In the genomic region with DNA sequence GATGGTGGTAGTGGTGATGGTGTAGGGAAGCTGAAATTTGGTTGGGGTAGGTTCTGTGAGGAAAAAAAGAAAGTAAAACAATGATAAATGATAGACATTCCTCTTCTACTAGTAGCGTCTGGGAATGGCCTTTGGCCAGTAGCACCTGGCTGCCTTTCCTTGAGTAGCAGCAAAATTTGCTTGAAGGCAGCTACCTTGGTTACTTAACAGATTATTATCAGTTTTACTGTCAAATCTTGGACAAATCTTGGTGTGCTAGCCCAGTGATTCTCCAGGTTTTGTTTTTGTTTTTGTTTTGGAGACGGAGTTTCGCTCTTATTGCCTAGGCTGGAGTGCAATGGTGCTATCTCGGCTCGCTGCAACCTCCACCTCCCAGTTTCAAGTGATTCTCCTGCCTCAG, we compare ENCODE assay signal across 39 cellular contexts. TPM values are rescaled to one million over a fixed set of nuclear protein-coding genes. Genes with fewer than 3 reads are reported as not detected.
"Had no signal": no experiment of that assay in that cellular context is flagged by ENCODE, and none has a peak within 500 bp of the region (broad histone marks: within the 10 kb centered on the region; RNA-seq: fewer than 3 reads in every experiment).

No MANE protein-coding gene starts in this region.

- H3K9me3 ChIP-seq: MG63 had no signal

- DNase-seq: Karpas-422, Kasumi-1, KG1, MG63, MM.1S, MV-4-11, NCI-H1048, NCI-H1092, NCI-H1092 treated with DMSO at 0.1 percent for 48 hours, NCI-H1105, NCI-H1105 treated with DMSO at 0.1 percent for 48 hours, NCI-H1417, NCI-H1417 treated with DMSO at 0.1 percent for 48 hours, NCI-H1436, NCI-H1436 treated with DMSO at 0.1 percent for 48 hours, NCI-H146, NCI-H1694, NCI-H1694 treated with DMSO at 0.1 percent for 48 hours, NCI-H187, NCI-H187 treated with DMSO at 0.1 percent for 48 hours, NCI-H1930, NCI-H2029, NCI-H2029 treated with DMSO at 0.1 percent for 48 hours, NCI-H2081, NCI-H2081 treated with DMSO at 0.1 percent for 48 hours, NCI-H2107, NCI-H2171, NCI-H2171 treated with DMSO at 0.1 percent for 48 hours, NCI-H2227 treated with DMSO at 0.1 percent for 48 hours, NCI-H226, NCI-H345, NCI-H446, NCI-H446 treated with DMSO at 0.1 percent for 48 hours, NCI-H510A, NCI-H510A treated with DMSO at 0.1 percent for 48 hours had no signal

- H3K4me3 ChIP-seq: MG63 had no signal

- H3K9ac ChIP-seq: KMS-11 had no signal

- H3K27me3 ChIP-seq: MG63 had no signal

- H3K4me2 ChIP-seq: KMS-11 had no signal

- H3K27ac ChIP-seq: KMS-11 had no signal

- H3K36me3 ChIP-seq: MG63 had no signal

RNA-seq across cellular contexts. Expression of a gene that starts 26.4 kb away (rescaled TPM):
- total RNA-seq: LHCN-M2, MCF 10A, NCI-H460 had no signal
